ENCODE assay signal across 8 cellular contexts in genomic region chr3:47476330-47476626, GRCh38. TPM values are rescaled to one million over a fixed set of nuclear protein-coding genes. Genes with fewer than 3 reads are reported as not detected.
A peak's percentile ranks its signal among the peaks of the same experiment; 100 is the strongest.
DNase-seq lines count a peak whose midpoint lies in the region; TF ChIP-seq lines count a peak whose summit lies in the region.

No MANE protein-coding gene starts in this region.

- WGBS in suprapubic skin: 61% methylated on average over 5 of the region's 5 CpGs

- H3K36me3 Mint-ChIP-seq in T-helper 2 cell treated with Interferon-gamma antibody and Interleukin-4, amounts not matched to agents 5 μg/mL and 100 μg/mL, for 36 hours (ENCODE audit: low read depth): peaks cover 3% of the 10 kb centered on the region
- H3K36me3 Mint-ChIP-seq in activated naive CD8-positive, alpha-beta T cell: no peaks in the 10 kb centered on the region

- H3K27ac ChIP-seq in suprapubic skin: peak overlapping the region; percentile 92

- H3K27me3 ChIP-seq in kidney epithelial cell (ENCODE audit: control insufficient read depth, insufficient read depth, low read length) (no peaks in the 10 kb centered on the region), suprapubic skin (no peaks in the 10 kb centered on the region)

- no peak for TF ChIP-seq POLR2A in suprapubic skin (IDR thresholded peaks at IDR 0.05)

- peak overlapping the region; percentile 87 for H3K4me3 Mint-ChIP-seq in T-helper 2 cell treated with Interferon-gamma antibody and Interleukin-4, amounts not matched to agents 5 μg/mL and 100 μg/mL, for 36 hours
- peak overlapping the region; percentile 91 for H3K4me3 Mint-ChIP-seq in activated naive CD8-positive, alpha-beta T cell

- TF ChIP-seq CTCF in kidney epithelial cell (IDR thresholded peaks at IDR 0.05; ENCODE audit: insufficient read depth, low read length, poor library complexity, severe bottlenecking) (no peak), suprapubic skin (IDR thresholded peaks at IDR 0.05) (no peak), GM13976 (IDR thresholded peaks at IDR 0.05; ENCODE audit: borderline replicate concordance, control extremely low read depth, extremely low read depth, insufficient read depth, missing control alignments) (no peak), GM13977 (IDR thresholded peaks at IDR 0.05; ENCODE audit: extremely low read depth, insufficient read depth, missing control alignments) (no peak)

- no peaks in the 10 kb centered on the region for H3K27me3 Mint-ChIP-seq in T-helper 2 cell treated with Interferon-gamma antibody and Interleukin-4, amounts not matched to agents 5 μg/mL and 100 μg/mL, for 36 hours (ENCODE audit: low read depth)
- H3K27me3 Mint-ChIP-seq in activated naive CD8-positive, alpha-beta T cell: no peaks in the 10 kb centered on the region

- no peak for TF ChIP-seq EP300 in suprapubic skin (IDR thresholded peaks at IDR 0.05)

- DNase-seq in T-helper 2 cell treated with Interferon-gamma antibody and Interleukin-4, amounts not matched to agents 5 μg/mL and 100 μg/mL, for 36 hours (ENCODE audit: low spot score): no peak
- DNase-seq in T-helper 2 cell (no peak), kidney epithelial cell (ENCODE audit: low read depth) (no peak), suprapubic skin (ENCODE audit: low spot score in 2 of 2) (no peak), GM13976 (ENCODE audit: low spot score) (no peak), GM13977 (ENCODE audit: low spot score) (no peak), NCI-H2227 treated with DMSO at 0.1 percent for 48 hours (lab: John Stamatoyannopoulos, UW) (no peak)

- H3K9me3 Mint-ChIP-seq in T-helper 2 cell treated with Interferon-gamma antibody and Interleukin-4, amounts not matched to agents 5 μg/mL and 100 μg/mL, for 36 hours: no peaks in the 10 kb centered on the region
- no peaks in the 10 kb centered on the region for H3K9me3 Mint-ChIP-seq in activated naive CD8-positive, alpha-beta T cell (ENCODE audit: low read depth)

- in situ Hi-C loops in GM13976 (cut with MboI; ENCODE audit: low sequenced_read_pairs, unreplicated experiment) (no loop called here), GM13977 (cut with MboI; ENCODE audit: low pct_unique_long_range_greater_than_20kb, low sequenced_read_pairs, unreplicated experiment) (loop anchor here (10.0 kb wide), 1 partner anchor 51 kb away; no protein-coding TSS in a partner anchor)

- peaks cover 16% of the 10 kb centered on the region for H3K4me1 Mint-ChIP-seq in T-helper 2 cell treated with Interferon-gamma antibody and Interleukin-4, amounts not matched to agents 5 μg/mL and 100 μg/mL, for 36 hours (ENCODE audit: low read depth)
- H3K4me1 Mint-ChIP-seq in activated naive CD8-positive, alpha-beta T cell (ENCODE audit: low read depth): peaks cover 38% of the 10 kb centered on the region

- H3K36me3 ChIP-seq in kidney epithelial cell (ENCODE audit: control insufficient read depth, insufficient read depth, low read length): no peaks in the 10 kb centered on the region
- no peaks in the 10 kb centered on the region for H3K36me3 ChIP-seq in suprapubic skin

- peak overlapping the region; percentile 85 for H3K27ac Mint-ChIP-seq in T-helper 2 cell treated with Interferon-gamma antibody and Interleukin-4, amounts not matched to agents 5 μg/mL and 100 μg/mL, for 36 hours
- peak overlapping the region; percentile 92 for H3K27ac Mint-ChIP-seq in activated naive CD8-positive, alpha-beta T cell

- no peaks in the 10 kb centered on the region for H3K9me3 ChIP-seq in suprapubic skin

- peak overlapping the region; percentile 63 for H3K4me3 ChIP-seq in kidney epithelial cell (ENCODE audit: low read depth, low read length)
- peak overlapping the region; percentile 98 for H3K4me3 ChIP-seq in suprapubic skin

- H3K4me1 ChIP-seq in suprapubic skin: peaks cover 36% of the 10 kb centered on the region

RNA-seq across cellular contexts. Expression of gene SCAP, which starts 0.5 kb away (rescaled TPM):
- total RNA-seq in kidney epithelial cell (67.4 and 70.9 TPM in 2 replicates), suprapubic skin (100 to 1,000 TPM; 142 to 195 (median 151) TPM)

RNA-seq across cellular contexts. Expression of gene ELP6, which starts 37.2 kb away (rescaled TPM):
- total RNA-seq in kidney epithelial cell (29.5 and 30.7 TPM in 2 replicates), suprapubic skin (10 to 100 TPM; 11.7 to 18.6 (median 17.0) TPM)
